8 cellular contexts compared by ENCODE assay signal in genomic region chr9:90141723-90142122, GRCh38.
DNase-seq lines count a peak whose midpoint lies in the region; ATAC-seq and TF ChIP-seq lines count a peak whose summit lies in the region.

No MANE protein-coding gene starts in this region.

- no peaks in the 10 kb centered on the region for H3K4me1 ChIP-seq in heart left ventricle

- DNase-seq in heart left ventricle (no peak), Right ventricle myocardium inferior (ENCODE audit: missing footprints) (no peak), NCI-H446 treated with DMSO at 0.1 percent for 48 hours (lab: John Stamatoyannopoulos, UW) (peak; percentile 4), choroid plexus epithelial cell (ENCODE audit: low read depth) (peak; percentile 52), neural crest cell (ENCODE audit: low read depth, low spot score) (no peak)
- no peak for DNase-seq in activated T-cell treated with anti-CD3 and anti-CD28 coated beads, Interleukin-2, amount 50 U/mL, for 4 hours
- DNase-seq in activated CD4-positive, alpha-beta T cell treated with anti-CD3 and anti-CD28 coated beads, Interleukin-2, amount 50 U/mL, for 48 hours, result no peak

- no peak overlapping the region for H3K4me3 ChIP-seq in heart left ventricle
- H3K4me3 ChIP-seq in choroid plexus epithelial cell (ENCODE audit: low read depth, low read length), result no peak overlapping the region

- TF ChIP-seq CTCF in heart left ventricle (IDR thresholded peaks at IDR 0.05), result peak; percentile 24 to 54 (median 44)
- TF ChIP-seq CTCF in choroid plexus epithelial cell (conservative IDR thresholded peaks at IDR 0.05; ENCODE audit: low read depth, low read length), result peak; percentile 60
- TF ChIP-seq CTCF in neural crest cell (conservative IDR thresholded peaks at IDR 0.05), result peak; percentile 78

- H3K36me3 ChIP-seq in heart left ventricle, result no peaks in the 10 kb centered on the region

- no peak for ATAC-seq in heart left ventricle
- no peak for ATAC-seq in Right ventricle myocardium inferior
- ATAC-seq in HG02840 (IDR thresholded peaks at IDR 0.05; ENCODE audit: low FRiP score, unreplicated experiment), result no peak
- ATAC-seq in activated T-cell treated with anti-CD3 and anti-CD28 coated beads, Interleukin-2, amount 50 U/mL, for 4 hours, result no peak

- H3K27ac ChIP-seq in heart left ventricle, result no peak overlapping the region

- no peak overlapping the region for H3K4me3 Mint-ChIP-seq in neural crest cell
- H3K4me3 Mint-ChIP-seq in activated T-cell treated with anti-CD3 and anti-CD28 coated beads, Interleukin-2, amount 50 U/mL, for 4 hours, result no peak overlapping the region

- WGBS in heart left ventricle, 4 donors, result 27 to 37% (median 32%) methylated on average over 5 of the region's 5 CpGs

- peaks cover 0 to 6% (median 0%) of the 10 kb centered on the region in 12 donors for H3K9me3 ChIP-seq in heart left ventricle

- no peak for TF ChIP-seq POLR2A in heart left ventricle (IDR thresholded peaks at IDR 0.05)

- H3K36me3 Mint-ChIP-seq in neural crest cell (ENCODE audit: low read depth), result peaks cover 5% of the 10 kb centered on the region
- no peaks in the 10 kb centered on the region for H3K36me3 Mint-ChIP-seq in activated T-cell treated with anti-CD3 and anti-CD28 coated beads, Interleukin-2, amount 50 U/mL, for 4 hours (ENCODE audit: insufficient read depth)

- peaks cover 3% of the 10 kb centered on the region for H3K27me3 Mint-ChIP-seq in neural crest cell (ENCODE audit: low read depth)
- peaks cover 22% of the 10 kb centered on the region for H3K27me3 Mint-ChIP-seq in activated T-cell treated with anti-CD3 and anti-CD28 coated beads, Interleukin-2, amount 50 U/mL, for 4 hours (ENCODE audit: low read depth)

- peaks cover 4% of the 10 kb centered on the region for H3K9me3 Mint-ChIP-seq in neural crest cell
- H3K9me3 Mint-ChIP-seq in activated T-cell treated with anti-CD3 and anti-CD28 coated beads, Interleukin-2, amount 50 U/mL, for 4 hours, result peaks cover 4% of the 10 kb centered on the region

- H3K27ac Mint-ChIP-seq in neural crest cell (ENCODE audit: unreplicated experiment), result no peak overlapping the region

- peaks cover 0 to 8% (median 0%) of the 10 kb centered on the region in 9 donors for H3K27me3 ChIP-seq in heart left ventricle

- H3K4me1 Mint-ChIP-seq in neural crest cell, result peaks cover 5% of the 10 kb centered on the region
- peaks cover 3% of the 10 kb centered on the region for H3K4me1 Mint-ChIP-seq in activated T-cell treated with anti-CD3 and anti-CD28 coated beads, Interleukin-2, amount 50 U/mL, for 4 hours (ENCODE audit: low read depth)

- intact Hi-C loops in heart left ventricle (cut with DNase I) (loop anchor here (2.0 to 10.0 kb wide), 5 partner anchors 73 to 733 kb away; no protein-coding TSS in a partner anchor), Right ventricle myocardium inferior (cut with DNase I) (loop anchor here (2.0 to 10.0 kb wide), 2 partner anchors 83 to 729 kb away; no protein-coding TSS in a partner anchor)

Comparison
In these comparisons a context has a peak if more than half of its experiments do, and no peak if none do; other contexts are left out.
1. DNase-seq: peak in NCI-H446 treated with DMSO at 0.1 percent for 48 hours (single experiment) and choroid plexus epithelial cell (single experiment); none in heart left ventricle (0 of 5), Right ventricle myocardium inferior (single experiment), neural crest cell (single experiment), activated T-cell treated with anti-CD3 and anti-CD28 coated beads, Interleukin-2, amount 50 U/mL, for 4 hours (single experiment) and activated CD4-positive, alpha-beta T cell treated with anti-CD3 and anti-CD28 coated beads, Interleukin-2, amount 50 U/mL, for 48 hours (0 of 2).
2. Peak in every context shown above with its lines, with median percentiles within 50 percentile points of each other: CTCF ChIP-seq.